Comparison of ENCODE assay signal across 2 cellular contexts in the genomic region with DNA sequence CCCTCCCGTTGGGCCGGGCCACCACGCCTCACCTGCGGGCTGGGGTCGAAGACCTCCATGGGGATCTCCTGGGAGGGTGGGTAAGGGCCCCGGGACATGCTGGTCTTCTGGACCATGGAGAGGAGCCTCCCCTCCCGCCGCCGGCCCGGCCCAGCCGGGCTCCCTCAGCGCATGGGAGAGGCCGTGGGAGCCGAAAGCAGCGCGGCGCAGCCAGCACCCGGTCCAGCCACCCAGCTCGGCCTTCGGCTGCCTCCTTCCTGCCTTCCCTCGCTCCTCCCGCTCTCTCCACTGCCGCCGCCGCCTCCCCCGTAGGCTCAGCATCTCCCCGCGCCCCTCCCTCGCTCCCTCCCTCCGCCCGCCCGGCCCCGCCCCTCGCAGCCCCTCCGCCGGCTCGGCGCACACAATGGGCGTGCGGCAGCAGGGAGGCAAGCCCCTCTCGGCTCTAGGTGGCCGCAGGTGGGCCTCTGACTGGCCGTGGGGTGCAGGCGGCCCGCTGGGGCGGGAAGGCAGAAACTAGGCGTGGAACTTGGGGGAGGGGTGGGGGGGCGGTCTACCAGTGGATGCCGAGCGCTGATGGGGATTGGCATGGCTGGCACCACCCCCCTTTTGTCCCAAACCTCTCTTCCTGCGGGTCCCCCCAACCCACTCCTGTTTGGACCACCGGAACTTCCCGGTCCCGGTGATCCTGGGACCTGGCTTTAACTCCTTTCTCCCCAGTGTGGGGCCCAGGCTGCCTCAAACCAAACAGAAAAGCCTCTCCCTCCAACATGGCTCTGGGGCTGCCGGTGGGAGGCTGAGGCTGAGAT.
A peak's percentile ranks its signal among the peaks of the same experiment; 100 is the strongest.
TF ChIP-seq lines count a peak whose summit lies in the region.

Gene CACNB1, minus strand, starts transcription at position 290 of the 806 bp plus-strand sequence. Its CDS starts 174 bp downstream, at position 116.

TF ChIP-seq in IMR-90, 13 proteins besides CTCF, POLR2A, EP300 and RAD21 (continued from another document):
- TF ChIP-seq, protein P1, sequence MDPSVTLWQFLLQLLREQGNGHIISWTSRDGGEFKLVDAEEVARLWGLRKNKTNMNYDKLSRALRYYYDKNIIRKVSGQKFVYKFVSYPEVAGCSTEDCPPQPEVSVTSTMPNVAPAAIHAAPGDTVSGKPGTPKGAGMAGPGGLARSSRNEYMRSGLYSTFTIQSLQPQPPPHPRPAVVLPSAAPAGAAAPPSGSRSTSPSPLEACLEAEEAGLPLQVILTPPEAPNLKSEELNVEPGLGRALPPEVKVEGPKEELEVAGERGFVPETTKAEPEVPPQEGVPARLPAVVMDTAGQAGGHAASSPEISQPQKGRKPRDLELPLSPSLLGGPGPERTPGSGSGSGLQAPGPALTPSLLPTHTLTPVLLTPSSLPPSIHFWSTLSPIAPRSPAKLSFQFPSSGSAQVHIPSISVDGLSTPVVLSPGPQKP (IDR thresholded peaks at IDR 0.05; ENCODE audit: borderline replicate concordance, low read depth, low read length): no peak
- TF ChIP-seq MAZ (IDR thresholded peaks at IDR 0.05; ENCODE audit: borderline replicate concordance, low read depth, low read length): peak; percentile 74; the same call in 1 of the 2 replicates
- no peak for TF ChIP-seq USF2 (IDR thresholded peaks at IDR 0.05; ENCODE audit: low read depth, low read length)
- TF ChIP-seq CHD1 (IDR thresholded peaks at IDR 0.05; ENCODE audit: low read depth, low read length): no peak
- TF ChIP-seq RFX5 (IDR thresholded peaks at IDR 0.05; ENCODE audit: low read depth, low read length): no peak
- TF ChIP-seq FOS (IDR thresholded peaks at IDR 0.05; ENCODE audit: low read depth, low read length): no peak
- TF ChIP-seq NFE2L2 (IDR thresholded peaks at IDR 0.05; ENCODE audit: low read depth, low read length): no peak
- peak; percentile 49; the same call in 1 of the 2 replicates for TF ChIP-seq MXI1 (IDR thresholded peaks at IDR 0.05; ENCODE audit: borderline replicate concordance, low read depth, low read length)
- no peak for TF ChIP-seq RCOR1 (IDR thresholded peaks at IDR 0.05; ENCODE audit: insufficient replicate concordance, low read length)
- no peak for TF ChIP-seq CEBPB (IDR thresholded peaks at IDR 0.05; ENCODE audit: low read depth, low read length)
- TF ChIP-seq MAFK (IDR thresholded peaks at IDR 0.05; ENCODE audit: low read depth, low read length): no peak
- no peak for TF ChIP-seq BHLHE40 (IDR thresholded peaks at IDR 0.05; ENCODE audit: low read depth, low read length)

TF ChIP-seq in neural cell, 6 proteins besides CTCF, POLR2A, EP300 and RAD21 (continued from another document):
- peak; percentile 33 for TF ChIP-seq REST (IDR thresholded peaks at IDR 0.05; ENCODE audit: borderline replicate concordance)
